ENCODE assay signal across 37 cellular contexts in the genomic region with DNA sequence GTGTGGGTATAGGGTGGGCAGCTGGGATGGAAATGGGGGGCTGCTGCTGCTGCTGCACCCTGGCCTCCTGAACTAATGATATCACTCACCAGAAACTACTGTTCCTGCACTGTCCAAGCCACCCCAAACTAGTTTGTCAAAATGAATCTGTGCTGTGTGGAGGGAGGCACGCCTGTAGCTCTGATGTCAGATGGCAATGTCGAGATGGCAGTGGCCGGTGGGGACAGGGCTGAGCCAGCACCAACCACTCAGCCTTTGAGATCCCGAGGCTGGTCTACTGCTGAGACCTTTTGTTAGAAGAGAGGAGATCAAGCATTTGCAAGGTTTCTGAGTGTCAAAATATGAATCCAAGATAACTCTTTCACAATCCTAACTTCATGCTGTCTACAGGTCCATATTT. TPM values are rescaled to one million over a fixed set of nuclear protein-coding genes. Genes with fewer than 3 reads are reported as not detected.
"Had no signal": no experiment of that assay in that cellular context is flagged by ENCODE, and none has a peak within 500 bp of the region (broad histone marks: within the 10 kb centered on the region; RNA-seq: fewer than 3 reads in every experiment).

No MANE protein-coding gene starts in this region.

- ATAC-seq: effector memory CD8-positive, alpha-beta T cell; heart right ventricle; left cardiac atrium; left lung; naive thymus-derived CD4-positive, alpha-beta T cell; psoas muscle; right cardiac atrium; stimulated activated memory B cell treated with anti-CD40 and anti-IgM and Interleukin-4, amounts not matched to agents 10 μg/mL and 1 μg/mL and 100 μg/mL, for 72 hours; stimulated activated naive CD8-positive, alpha-beta T cell treated with anti-CD3 and anti-CD28 coated beads, Interleukin-15, Interleukin-2, amounts not matched to agents 100 U/mL and 50 U/mL, for 24 hours; upper lobe of right lung had no signal

- H3K9me3 ChIP-seq: esophagus squamous epithelium, heart right ventricle, left lung, ovary, psoas muscle, sigmoid colon, testis, tibial nerve, upper lobe of right lung, uterus had no signal

- H3K4me3 ChIP-seq: coronary artery, esophagus squamous epithelium, heart right ventricle, left lung, ovary, psoas muscle, sigmoid colon, testis, tibial nerve, upper lobe of right lung, uterus had no signal

- FAIRE-seq: endometrium, islet of Langerhans had no signal

- H3K36me3 ChIP-seq: esophagus squamous epithelium, left lung, ovary, sigmoid colon, upper lobe of right lung, uterus had no signal

- H3K4me1 ChIP-seq: psoas muscle, tibial nerve, upper lobe of right lung, uterus had no signal

- H3K27me3 ChIP-seq: ovary, sigmoid colon, testis, tibial nerve, uterus had no signal

- DNase-seq: effector memory CD8-positive, alpha-beta T cell; erythroblast; esophagus squamous epithelium; foreskin melanocyte; glutamatergic neuron; heart right ventricle; hippocampal formation; left cardiac atrium; left lung; mesenchymal stem cell; midbrain; naive thymus-derived CD4-positive, alpha-beta T cell; nucleus accumbens; ovary; posterior cingulate gyrus; psoas muscle; right cardiac atrium; sigmoid colon; stimulated activated CD4-positive, alpha-beta T cell treated with anti-CD3 and anti-CD28 coated beads, Interleukin-2, amount 100 ng/mL, for 24 hours; stimulated activated CD4-positive, alpha-beta T cell treated with anti-CD3 and anti-CD28 coated beads, Interleukin-4, amount 100 ng/mL, for 4 hours; stimulated activated naive CD8-positive, alpha-beta T cell treated with anti-CD3 and anti-CD28 coated beads, Interleukin-15, Interleukin-2, amounts not matched to agents 100 U/mL and 50 U/mL, for 24 hours; substantia nigra; testis; upper lobe of right lung; uterus had no signal

- H3K27ac ChIP-seq: coronary artery, esophagus squamous epithelium, heart right ventricle, left lung, ovary, psoas muscle, sigmoid colon, testis, tibial nerve, upper lobe of right lung, uterus had no signal

RNA-seq across cellular contexts. Expression of a gene that starts 1.3 kb away (rescaled TPM):
- polyA plus RNA-seq: naive thymus-derived CD4-positive, alpha-beta T cell had no signal

RNA-seq across cellular contexts. Expression of a gene that starts 28.9 kb away (rescaled TPM):
- total RNA-seq: dermis microvascular lymphatic vessel endothelial cell; esophagus squamous epithelium; heart right ventricle; kidney epithelial cell; left cardiac atrium; left lung; lower leg skin; lung microvascular endothelial cell; mucosa of gallbladder; naive thymus-derived CD4-positive, alpha-beta T cell; ovary; psoas muscle; renal cortical epithelial cell; right cardiac atrium; sigmoid colon; skeletal muscle tissue; tibial nerve; upper lobe of right lung had no signal
- polyA plus RNA-seq: heart right ventricle; naive thymus-derived CD4-positive, alpha-beta T cell; ovary; sigmoid colon had no signal
